ENCODE assay signal across 9 cellular contexts in genomic region chr5:6705088-6705487, GRCh38. TPM values are rescaled to one million over a fixed set of nuclear protein-coding genes. Genes with fewer than 3 reads are reported as not detected.
DNase-seq lines count a peak whose midpoint lies in the region; ATAC-seq and TF ChIP-seq lines count a peak whose summit lies in the region.
"Had no signal": no experiment of that assay in that cellular context is flagged by ENCODE, and none has a peak within 500 bp of the region (broad histone marks: within the 10 kb centered on the region; RNA-seq: fewer than 3 reads in every experiment).

No MANE protein-coding gene starts in this region.

- H3K27ac Mint-ChIP-seq in activated T-helper 1 cell treated with anti-CD3 and anti-CD28 coated beads, Interleukin-12 subunit alpha, Interleukin-12 subunit beta, Interleukin-2, Interleukin-4 antibody, amounts not matched to agents 30 ng/mL and 10 ng/mL and 1 ng/mL, durations not matched to agents 14 hours and 24 hours and 36 hours: no peak overlapping the region

- no peak overlapping the region for H3K4me3 ChIP-seq in NB4 (ENCODE audit: low read depth, low read length)
- H3K4me3 ChIP-seq in foreskin fibroblast (ENCODE audit: low read depth in 1 of 2, low read length in 2 of 2): no peak overlapping the region

- TF ChIP-seq POLR2A in NB4 (IDR thresholded peaks at IDR 0.05; ENCODE audit: extremely low read depth, insufficient read length): no peak

- DNase-seq in GM13977 (ENCODE audit: low spot score) (peak; percentile 60), NB4 (ENCODE audit: low read depth) (peak; percentile 72), iris pigment epithelial cell (ENCODE audit: low read depth) (peak; percentile 38), NCI-H1092 treated with DMSO at 0.1 percent for 48 hours (lab: John Stamatoyannopoulos, UW) (no peak), foreskin fibroblast (no peak)
- DNase-seq in activated T-helper 1 cell treated with anti-CD3 and anti-CD28 coated beads, Interleukin-12 subunit alpha, Interleukin-12 subunit beta, Interleukin-2, Interleukin-4 antibody, amounts not matched to agents 30 ng/mL and 10 ng/mL and 1 ng/mL, durations not matched to agents 14 hours and 24 hours and 36 hours (ENCODE audit: low spot score): no peak
- no peak for DNase-seq in activated T-cell treated with anti-CD3 and anti-CD28 coated beads, Interleukin-2, amount 50 U/mL, for 1 hour
- DNase-seq: foreskin melanocyte had no signal

- TF ChIP-seq CTCF in GM13977 (IDR thresholded peaks at IDR 0.05; ENCODE audit: extremely low read depth, insufficient read depth, missing control alignments): no peak
- no peak for TF ChIP-seq CTCF in NB4 (IDR thresholded peaks at IDR 0.05; ENCODE audit: low read depth, low read length)
- no peak for TF ChIP-seq CTCF in foreskin fibroblast (IDR thresholded peaks at IDR 0.05; ENCODE audit: low read depth, low read length)

- peaks cover 5% of the 10 kb centered on the region for H3K27me3 Mint-ChIP-seq in activated T-helper 1 cell treated with anti-CD3 and anti-CD28 coated beads, Interleukin-12 subunit alpha, Interleukin-12 subunit beta, Interleukin-2, Interleukin-4 antibody, amounts not matched to agents 30 ng/mL and 10 ng/mL and 1 ng/mL, durations not matched to agents 14 hours and 24 hours and 36 hours (ENCODE audit: insufficient read depth)

- no peaks in the 10 kb centered on the region for H3K9me3 Mint-ChIP-seq in activated T-helper 1 cell treated with anti-CD3 and anti-CD28 coated beads, Interleukin-12 subunit alpha, Interleukin-12 subunit beta, Interleukin-2, Interleukin-4 antibody, amounts not matched to agents 30 ng/mL and 10 ng/mL and 1 ng/mL, durations not matched to agents 14 hours and 24 hours and 36 hours

- peaks cover 8% of the 10 kb centered on the region for H3K4me1 Mint-ChIP-seq in activated T-helper 1 cell treated with anti-CD3 and anti-CD28 coated beads, Interleukin-12 subunit alpha, Interleukin-12 subunit beta, Interleukin-2, Interleukin-4 antibody, amounts not matched to agents 30 ng/mL and 10 ng/mL and 1 ng/mL, durations not matched to agents 14 hours and 24 hours and 36 hours (ENCODE audit: low read depth)

- in situ Hi-C loops in GM13977 (cut with MboI; ENCODE audit: low pct_unique_long_range_greater_than_20kb, low sequenced_read_pairs, unreplicated experiment): no loop called here

- H3K36me3 Mint-ChIP-seq in activated T-helper 1 cell treated with anti-CD3 and anti-CD28 coated beads, Interleukin-12 subunit alpha, Interleukin-12 subunit beta, Interleukin-2, Interleukin-4 antibody, amounts not matched to agents 30 ng/mL and 10 ng/mL and 1 ng/mL, durations not matched to agents 14 hours and 24 hours and 36 hours (ENCODE audit: low read depth): no peaks in the 10 kb centered on the region

- intact Hi-C loops in activated T-helper 1 cell treated with anti-CD3 and anti-CD28 coated beads, Interleukin-12 subunit alpha, Interleukin-12 subunit beta, Interleukin-2, Interleukin-4 antibody, amounts not matched to agents 30 ng/mL and 10 ng/mL and 1 ng/mL, durations not matched to agents 14 hours and 24 hours and 36 hours (cut with micrococcal nuclease): no loop called here

- H3K4me3 Mint-ChIP-seq in activated T-helper 1 cell treated with anti-CD3 and anti-CD28 coated beads, Interleukin-12 subunit alpha, Interleukin-12 subunit beta, Interleukin-2, Interleukin-4 antibody, amounts not matched to agents 30 ng/mL and 10 ng/mL and 1 ng/mL, durations not matched to agents 14 hours and 24 hours and 36 hours: no peak overlapping the region

- peak; percentile 74 for ATAC-seq in GM21576 (IDR thresholded peaks at IDR 0.05; ENCODE audit: unreplicated experiment)

RNA-seq across cellular contexts. Expression of gene TENT4A, which starts 8.1 kb away (rescaled TPM):
- total RNA-seq in activated T-helper 1 cell treated with anti-CD3 and anti-CD28 coated beads, Interleukin-12 subunit alpha, Interleukin-12 subunit beta, Interleukin-2, Interleukin-4 antibody, amounts not matched to agents 30 ng/mL and 10 ng/mL and 1 ng/mL, durations not matched to agents 14 hours and 24 hours and 36 hours: 40.6 and 42.3 TPM in 2 replicates

Comparison
In these comparisons a context has a peak if more than half of its experiments do, and no peak if none do; other contexts are left out.
1. DNase-seq: peak in GM13977 (single experiment), NB4 (single experiment) and iris pigment epithelial cell (single experiment); none in NCI-H1092 treated with DMSO at 0.1 percent for 48 hours (single experiment), foreskin fibroblast (0 of 2), activated T-helper 1 cell treated with anti-CD3 and anti-CD28 coated beads, Interleukin-12 subunit alpha, Interleukin-12 subunit beta, Interleukin-2, Interleukin-4 antibody, amounts not matched to agents 30 ng/mL and 10 ng/mL and 1 ng/mL, durations not matched to agents 14 hours and 24 hours and 36 hours (single experiment) and activated T-cell treated with anti-CD3 and anti-CD28 coated beads, Interleukin-2, amount 50 U/mL, for 1 hour (single experiment).